ENCODE assay signal across 8 cellular contexts in the genomic region with DNA sequence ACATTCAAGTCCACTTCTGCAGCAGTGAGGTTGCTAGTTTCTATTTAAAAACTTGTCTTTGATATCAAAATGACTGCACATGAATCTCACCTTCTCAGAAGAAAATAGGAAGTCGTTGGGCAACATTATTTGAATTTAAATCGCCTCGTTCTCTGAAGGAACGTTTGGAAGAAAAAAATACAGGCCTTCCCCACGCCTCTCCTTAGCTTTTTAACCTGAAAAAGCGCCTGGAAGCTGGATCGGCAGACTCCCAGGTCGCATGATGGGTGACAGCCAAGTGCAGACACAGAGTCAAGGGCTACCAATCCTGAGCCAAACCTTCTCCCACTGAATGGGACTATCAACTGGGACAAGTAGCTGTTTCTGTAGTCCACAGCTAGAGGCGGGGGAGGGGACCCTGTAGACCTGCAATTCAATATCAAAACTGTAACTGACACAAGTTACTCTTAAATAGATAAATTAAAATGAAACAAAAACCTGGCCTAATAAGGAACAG. TPM values are rescaled to one million over a fixed set of nuclear protein-coding genes. Genes with fewer than 3 reads are reported as not detected.
DNase-seq lines count a peak whose midpoint lies in the region; ATAC-seq and TF ChIP-seq lines count a peak whose summit lies in the region.

No MANE protein-coding gene starts in this region.

- H3K9me3 ChIP-seq in DOHH2 (ENCODE audit: control insufficient read depth, insufficient read depth, low read length), result no peaks in the 10 kb centered on the region
- no peaks in the 10 kb centered on the region for H3K9me3 ChIP-seq in PC-3 (ENCODE audit: low read length)

- H3K4me3 ChIP-seq in DOHH2 (ENCODE audit: low read length), result peak overlapping the region; percentile 90
- H3K4me3 ChIP-seq in PC-3 (ENCODE audit: low read length), result peak overlapping the region; percentile 92

- H3K4me3 Mint-ChIP-seq in effector memory CD8-positive, alpha-beta T cell, result peak overlapping the region; percentile 91 to 93
- H3K4me3 Mint-ChIP-seq in osteocyte (ENCODE audit: unreplicated experiment), result peak overlapping the region; percentile 99

- H3K9me2 ChIP-seq in DOHH2 (replicated peaks; ENCODE audit: control insufficient read depth, low read length) (no peaks in the 10 kb centered on the region), PC-3 (replicated peaks; ENCODE audit: low read length) (no peaks in the 10 kb centered on the region)

- H2AFZ ChIP-seq in PC-3 (ENCODE audit: low read length), result peak overlapping the region; percentile 61; the same call in 1 of the 2 replicates

- no peak for DNase-seq in PC-3
- no peak for DNase-seq in effector memory CD8-positive, alpha-beta T cell
- DNase-seq in osteocyte (ENCODE audit: extremely low spot score, unreplicated experiment), result no peak
- no peak for DNase-seq in left lobe of liver (ENCODE audit: low spot score)
- DNase-seq in KG1 (lab: John Stamatoyannopoulos, UW), result no peak

- peaks cover 63% of the 10 kb centered on the region for H3K4me1 ChIP-seq in DOHH2 (ENCODE audit: control insufficient read depth, low read length)
- peaks cover 56% of the 10 kb centered on the region for H3K4me1 ChIP-seq in PC-3 (ENCODE audit: insufficient read depth, low read length)

- POLR2A ChIA-PET in PC-3 (lab: Charles Lee; ENCODE audit: unreplicated experiment), result no interaction called here

- no peaks in the 10 kb centered on the region for H3K9me3 Mint-ChIP-seq in effector memory CD8-positive, alpha-beta T cell
- no peaks in the 10 kb centered on the region for H3K9me3 Mint-ChIP-seq in osteocyte (ENCODE audit: unreplicated experiment)

- H3K4me1 Mint-ChIP-seq in effector memory CD8-positive, alpha-beta T cell (ENCODE audit: low read depth in 2 of 2), result peaks cover 59 to 68% of the 10 kb centered on the region in 2 donors
- H3K4me1 Mint-ChIP-seq in osteocyte (ENCODE audit: unreplicated experiment), result peaks cover 34% of the 10 kb centered on the region

- TF ChIP-seq CTCF in DOHH2 (IDR thresholded peaks at IDR 0.05; ENCODE audit: low read depth, low read length, poor library complexity, severe bottlenecking) (no peak), PC-3 (conservative IDR thresholded peaks at IDR 0.05; ENCODE audit: low read depth, low read length) (no peak), osteocyte (IDR thresholded peaks at IDR 0.05) (no peak)

- H3K4me2 ChIP-seq in DOHH2 (ENCODE audit: low read length), result peak overlapping the region; percentile 72
- peak overlapping the region; percentile 83 for H3K4me2 ChIP-seq in PC-3 (ENCODE audit: low read length)

- CTCF ChIA-PET in PC-3 (lab: Charles Lee), result interaction anchor here (0.6 to 1.6 kb wide), 5 partner anchors 37 to 747 kb away, joined by 3 to 16 read pairs (median 4); no protein-coding TSS in a partner anchor

- H3K9ac ChIP-seq in PC-3 (ENCODE audit: low read length), result no peak overlapping the region

- H3K27me3 ChIP-seq in DOHH2 (ENCODE audit: control insufficient read depth, low read length) (no peaks in the 10 kb centered on the region), PC-3 (ENCODE audit: low read length) (no peaks in the 10 kb centered on the region)

- H3K36me3 Mint-ChIP-seq in effector memory CD8-positive, alpha-beta T cell (ENCODE audit: insufficient read depth), result peaks cover 44% of the 10 kb centered on the region
- H3K36me3 Mint-ChIP-seq in osteocyte (ENCODE audit: unreplicated experiment), result no peaks in the 10 kb centered on the region

- peak overlapping the region; percentile 96 to 98 for H3K27ac Mint-ChIP-seq in effector memory CD8-positive, alpha-beta T cell
- no peak overlapping the region for H3K27ac Mint-ChIP-seq in osteocyte (ENCODE audit: unreplicated experiment)

- H4K20me1 ChIP-seq in DOHH2 (ENCODE audit: control insufficient read depth, insufficient read depth, low read depth, low read length), result peaks cover 23% of the 10 kb centered on the region
- H4K20me1 ChIP-seq in PC-3 (ENCODE audit: low read length), result no peaks in the 10 kb centered on the region

- intact Hi-C loops in PC-3 (cut with micrococcal nuclease), result loop anchor here (1.0 kb wide), 3 partner anchors 23 to 212 kb away; no protein-coding TSS in a partner anchor

- BruUV-seq in PC-3 (replicated peaks; lab: Mats Ljungman, UMichigan), result no TSS peak

- H3K27ac ChIP-seq in DOHH2 (ENCODE audit: low read depth, low read length) (peak overlapping the region; percentile 75), PC-3 (ENCODE audit: low read length) (no peak overlapping the region)

- H3K36me3 ChIP-seq in DOHH2 (ENCODE audit: control insufficient read depth, low read length) (peaks cover 18% of the 10 kb centered on the region), PC-3 (ENCODE audit: low read depth, low read length) (no peaks in the 10 kb centered on the region)

- H3F3A ChIP-seq in DOHH2 (ENCODE audit: control insufficient read depth, insufficient read depth) (peaks cover 34% of the 10 kb centered on the region), PC-3 (ENCODE audit: low read length, unreplicated experiment) (no peaks in the 10 kb centered on the region)

- ATAC-seq in PC-3, result no peak
- no peak for ATAC-seq in effector memory CD8-positive, alpha-beta T cell (replicated peaks)
- ATAC-seq in left lobe of liver, result no peak
- no peak for ATAC-seq in HG03108 (IDR thresholded peaks at IDR 0.05; ENCODE audit: unreplicated experiment)
- ATAC-seq in GM21390 (IDR thresholded peaks at IDR 0.05; ENCODE audit: unreplicated experiment), result no peak

- H3K27me3 Mint-ChIP-seq in effector memory CD8-positive, alpha-beta T cell, result no peaks in the 10 kb centered on the region
- no peaks in the 10 kb centered on the region for H3K27me3 Mint-ChIP-seq in osteocyte (ENCODE audit: unreplicated experiment)

- peaks cover 68% of the 10 kb centered on the region for H3K79me2 ChIP-seq in DOHH2 (ENCODE audit: control insufficient read depth, low read length)
- peaks cover 63% of the 10 kb centered on the region for H3K79me2 ChIP-seq in PC-3 (ENCODE audit: low read length)

RNA-seq across cellular contexts. Expression of a gene that starts 2.2 kb away (rescaled TPM):
- 16.5 and 19.4 TPM in 2 replicates for total RNA-seq in PC-3 (2014; rRNA removed)
- 14.7 and 17.0 TPM in 2 replicates for total RNA-seq in osteocyte
- 5.7 TPM for total RNA-seq in left lobe of liver

RNA-seq across cellular contexts. Expression of a gene that starts 49.7 kb away (rescaled TPM):
- total RNA-seq in PC-3 (2014; rRNA removed), result 18.2 and 19.6 TPM in 2 replicates
- 21.9 and 22.0 TPM in 2 replicates for total RNA-seq in osteocyte
- total RNA-seq in left lobe of liver, result 6.8 TPM

RNA-seq across cellular contexts. Expression of a gene that starts 59.6 kb away (rescaled TPM):
- total RNA-seq in PC-3 (2014; rRNA removed), result 7.9 and 10.6 TPM in 2 replicates
- 13.9 and 15.4 TPM in 2 replicates for total RNA-seq in osteocyte
- total RNA-seq in left lobe of liver, result 6.6 TPM
